ENCODE assay signal across 9 cellular contexts in the genomic region with DNA sequence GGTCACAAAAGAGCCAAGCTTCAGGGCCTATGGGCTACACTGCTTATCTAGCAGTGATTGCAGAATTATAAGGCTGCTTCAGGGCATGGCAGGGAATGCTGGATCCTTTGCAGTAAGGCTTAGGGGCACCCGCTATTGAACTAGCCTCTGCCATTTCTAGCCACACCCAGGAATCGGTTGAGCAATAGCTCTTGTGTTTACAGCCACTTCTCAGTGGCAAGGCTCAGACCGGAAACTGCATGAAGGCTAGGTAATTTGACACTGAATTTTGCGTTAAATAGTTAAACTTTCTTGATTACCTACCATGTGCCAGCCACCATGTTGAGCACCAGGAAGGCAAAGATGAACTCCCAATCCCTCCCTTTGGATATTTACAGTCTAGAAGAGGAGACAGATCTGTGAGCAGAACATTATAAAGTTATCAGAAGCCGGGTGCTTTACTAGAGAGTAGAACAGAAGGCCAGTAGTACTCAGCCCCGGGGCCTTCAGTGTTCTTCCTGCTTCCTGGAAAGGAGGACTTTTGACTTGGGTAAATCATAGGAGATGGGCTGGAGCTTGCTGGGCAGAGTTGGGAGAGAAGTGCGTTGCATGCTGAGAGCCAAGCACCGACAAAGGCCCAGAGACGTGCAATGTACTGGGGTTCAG.
DNase-seq lines count a peak whose midpoint lies in the region; ATAC-seq and TF ChIP-seq lines count a peak whose summit lies in the region.
"Had no signal": no experiment of that assay in that cellular context is flagged by ENCODE, and none has a peak within 500 bp of the region (broad histone marks: within the 10 kb centered on the region; RNA-seq: fewer than 3 reads in every experiment).

No MANE protein-coding gene starts in this region.

- DNase-seq in CD14-positive monocyte (ENCODE audit: low spot score): no peak
- peak; percentile 51 for DNase-seq in SK-N-MC (ENCODE audit: low read depth, low spot score)
- DNase-seq in left lung: peak in 1 of 2 donors; percentile 59
- no peak for DNase-seq in T-helper 9 cell
- no peak for DNase-seq in NAMALWA (ENCODE audit: low spot score)
- DNase-seq: activated CD4-positive, alpha-beta T cell treated with anti-CD3 and anti-CD28 coated beads, Interleukin-2, amount 50 U/mL, for 1 hour had no signal

- H3K9me3 ChIP-seq in Loucy (ENCODE audit: insufficient read depth, low read depth, low read length) (no peaks in the 10 kb centered on the region), SK-N-MC (ENCODE audit: low read depth, low read length) (no peaks in the 10 kb centered on the region), left lung (no peaks in the 10 kb centered on the region)

- TF ChIP-seq CTCF in CD14-positive monocyte (IDR thresholded peaks at IDR 0.05): no peak
- no peak for TF ChIP-seq CTCF in Loucy (conservative IDR thresholded peaks at IDR 0.05; ENCODE audit: low read length)
- no peak for TF ChIP-seq CTCF in left lung (IDR thresholded peaks at IDR 0.05)

- H3K4me3 Mint-ChIP-seq in CD14-positive monocyte: peak overlapping the region; percentile 45 to 82

- H3K36me3 Mint-ChIP-seq in CD14-positive monocyte: peaks cover 0 to 6% of the 10 kb centered on the region in 2 donors

- peak; percentile 70 for ATAC-seq in left lung
- ATAC-seq in GM18520 (IDR thresholded peaks at IDR 0.05; ENCODE audit: unreplicated experiment): no peak
- no peak for ATAC-seq in GM21529 (IDR thresholded peaks at IDR 0.05; ENCODE audit: unreplicated experiment)

- H3K27ac ChIP-seq in SK-N-MC: peak overlapping the region; percentile 56
- H3K27ac ChIP-seq in left lung: peak overlapping the region; percentile 44 to 76

- no peaks in the 10 kb centered on the region for H3K9me2 ChIP-seq in Loucy (replicated peaks; ENCODE audit: low read depth, low read length)

- intact Hi-C loops in CD14-positive monocyte (cut with micrococcal nuclease) (no loop called here), left lung (cut with DNase I) (no loop called here)

- no peak overlapping the region for H3K9ac ChIP-seq in Loucy (ENCODE audit: low read depth, low read length, poor library complexity, severe bottlenecking)
- H3K9ac ChIP-seq in SK-N-MC (ENCODE audit: insufficient read length): no peak overlapping the region

- H3K36me3 ChIP-seq in Loucy (ENCODE audit: insufficient read depth, low read length): no peaks in the 10 kb centered on the region
- no peaks in the 10 kb centered on the region for H3K36me3 ChIP-seq in SK-N-MC (ENCODE audit: insufficient read depth, low read length)
- H3K36me3 ChIP-seq in left lung: no peaks in the 10 kb centered on the region

- H3K4me1 Mint-ChIP-seq in CD14-positive monocyte: peaks cover 64% of the 10 kb centered on the region

- H3K27me3 ChIP-seq in Loucy (ENCODE audit: insufficient read depth, low read length, poor library complexity, severe bottlenecking): no peaks in the 10 kb centered on the region
- H3K27me3 ChIP-seq in left lung: peaks cover 0 to 23% of the 10 kb centered on the region in 2 donors

- H3K4me2 ChIP-seq in Loucy (ENCODE audit: low read depth, low read length, poor library complexity, severe bottlenecking): no peak overlapping the region

- H3K4me3 ChIP-seq in Loucy (ENCODE audit: low read length, poor library complexity, severe bottlenecking): no peak overlapping the region
- H3K4me3 ChIP-seq in SK-N-MC: peak overlapping the region; percentile 57
- no peak overlapping the region for H3K4me3 ChIP-seq in left lung

- H2AFZ ChIP-seq in Loucy (ENCODE audit: low read length): peak overlapping the region; percentile 70

- peaks cover 0 to 2% (median 0%) of the 10 kb centered on the region in 7 donors for H3K9me3 Mint-ChIP-seq in CD14-positive monocyte

- no peaks in the 10 kb centered on the region for H3K79me2 ChIP-seq in Loucy (ENCODE audit: insufficient read depth, low read length)

- H3K4me1 ChIP-seq in Loucy (ENCODE audit: insufficient read depth, low read length, poor library complexity, severe bottlenecking) (no peaks in the 10 kb centered on the region), left lung (peaks cover 10 to 36% of the 10 kb centered on the region in 2 donors)

- H3F3A ChIP-seq in Loucy (ENCODE audit: low read depth): no peaks in the 10 kb centered on the region

- no peaks in the 10 kb centered on the region for H4K20me1 ChIP-seq in Loucy (ENCODE audit: insufficient read depth, low read length, poor library complexity, severe bottlenecking)

- peak overlapping the region; percentile 85 to 95 (median 88) for H3K27ac Mint-ChIP-seq in CD14-positive monocyte

- H3K27me3 Mint-ChIP-seq in CD14-positive monocyte (ENCODE audit: low read depth in 3 of 3): peaks cover 0 to 2% (median 0%) of the 10 kb centered on the region in 3 donors
